In genomic region chr1:179169616-179170467, GRCh38 we compare ENCODE assay signal across 1 cellular context.
TF ChIP-seq lines count a peak whose summit lies in the region.

No MANE protein-coding gene starts in this region.

TF ChIP-seq in K562, 482 proteins besides CTCF, POLR2A, EP300 and RAD21 (continued from another document):
- TF ChIP-seq ZNF766 (CRISPR knock-in tag; conservative IDR thresholded peaks at IDR 0.05) (no peak), RCOR1 (IDR thresholded peaks at IDR 0.05; ENCODE audit: borderline replicate concordance in 1 of 2, low read depth in 2 of 2, low read length in 2 of 2) (no peak), MED1 (CRISPR knock-in tag; IDR thresholded peaks at IDR 0.05; ENCODE audit: borderline replicate concordance) (no peak), ZBTB12 (CRISPR knock-in tag; IDR thresholded peaks at IDR 0.05) (no peak), PURB (CRISPR knock-in tag; IDR thresholded peaks at IDR 0.05; ENCODE audit: low read depth) (no peak)
